In genomic region chr5:32584651-32585050, GRCh38 we compare ENCODE assay signal across 8 cellular contexts. TPM values are rescaled to one million over a fixed set of nuclear protein-coding genes. Genes with fewer than 3 reads are reported as not detected.
DNase-seq lines count a peak whose midpoint lies in the region; ATAC-seq and TF ChIP-seq lines count a peak whose summit lies in the region.

No MANE protein-coding gene starts in this region.

- H3K27me3 Mint-ChIP-seq in central memory CD8-positive, alpha-beta T cell = no peaks in the 10 kb centered on the region
- H3K27me3 Mint-ChIP-seq in neural crest cell (ENCODE audit: low read depth) = no peaks in the 10 kb centered on the region

- peaks cover 0 to 10% (median 0%) of the 10 kb centered on the region in 4 donors for H3K9me3 ChIP-seq in tibial nerve

- no peaks in the 10 kb centered on the region for H3K9me3 Mint-ChIP-seq in central memory CD8-positive, alpha-beta T cell
- H3K9me3 Mint-ChIP-seq in neural crest cell = no peaks in the 10 kb centered on the region

- peak; percentile 33 for DNase-seq in DMS53 (lab: John Stamatoyannopoulos, UW)
- no peak for DNase-seq in DMS53 treated with DMSO at 0.1 percent for 48 hours (lab: John Stamatoyannopoulos, UW; ENCODE audit: unreplicated experiment)
- peak; percentile 70 for DNase-seq in NCI-H2171 treated with DMSO at 0.1 percent for 48 hours (lab: John Stamatoyannopoulos, UW)
- DNase-seq in central memory CD8-positive, alpha-beta T cell (ENCODE audit: low spot score in 2 of 2) = no peak
- DNase-seq in neural crest cell (ENCODE audit: low read depth, low spot score) = no peak
- DNase-seq in stimulated activated CD4-positive, alpha-beta T cell treated with anti-CD3 and anti-CD28 coated beads, Interleukin-4, amount 100 ng/mL, for 4 hours = no peak
- DNase-seq in tibial nerve (ENCODE audit: low spot score in 2 of 2) = no peak
- no peak for DNase-seq in stimulated activated CD4-positive, alpha-beta T cell treated with anti-CD3 and anti-CD28 coated beads, Interleukin-12 subunit alpha, Interleukin-12 subunit beta, amount 100 ng/mL, for 4 hours

- peaks cover 70% of the 10 kb centered on the region for H3K4me1 Mint-ChIP-seq in central memory CD8-positive, alpha-beta T cell
- H3K4me1 Mint-ChIP-seq in neural crest cell = peaks cover 42% of the 10 kb centered on the region

- peaks cover 0 to 10% (median 0%) of the 10 kb centered on the region in 3 donors for H3K36me3 ChIP-seq in tibial nerve

- WGBS in tibial nerve, 2 donors = 82 to 83% methylated on average over 6 of the region's 6 CpGs

- H3K27ac ChIP-seq in tibial nerve = peak overlapping the region in 1 of 4 donors; percentile 99

- peak overlapping the region; percentile 92 for H3K4me3 Mint-ChIP-seq in central memory CD8-positive, alpha-beta T cell
- H3K4me3 Mint-ChIP-seq in neural crest cell = peak overlapping the region; percentile 97

- no peak overlapping the region for H3K4me3 ChIP-seq in tibial nerve

- peaks cover 0 to 31% (median 11%) of the 10 kb centered on the region in 4 donors for H3K4me1 ChIP-seq in tibial nerve

- no peak for TF ChIP-seq EP300 in tibial nerve (IDR thresholded peaks at IDR 0.05)

- H3K36me3 Mint-ChIP-seq in central memory CD8-positive, alpha-beta T cell (ENCODE audit: insufficient read depth) = peaks cover 34% of the 10 kb centered on the region
- H3K36me3 Mint-ChIP-seq in neural crest cell (ENCODE audit: low read depth) = peaks cover 6% of the 10 kb centered on the region

- peak overlapping the region; percentile 95 for H3K27ac Mint-ChIP-seq in central memory CD8-positive, alpha-beta T cell (ENCODE audit: low read depth)
- no peak overlapping the region for H3K27ac Mint-ChIP-seq in neural crest cell (ENCODE audit: unreplicated experiment)

- TF ChIP-seq CTCF in neural crest cell (conservative IDR thresholded peaks at IDR 0.05) (no peak), tibial nerve (IDR thresholded peaks at IDR 0.05) (no peak)

- H3K27me3 ChIP-seq in tibial nerve = no peaks in the 10 kb centered on the region

- no peak for TF ChIP-seq POLR2A in tibial nerve (IDR thresholded peaks at IDR 0.05)

- ATAC-seq in central memory CD8-positive, alpha-beta T cell (replicated peaks; ENCODE audit: extremely low read depth, poor library complexity, severe bottlenecking) = no peak

RNA-seq across cellular contexts. Expression of gene SUB1, which starts 0.7 kb away (rescaled TPM):
- total RNA-seq in neural crest cell (259 and 260 TPM in 2 replicates), tibial nerve (100 to 1,000 TPM in 1 of 4 donors, 10 to 100 TPM in 3; 78.0 to 110 (median 88.6) TPM)

Comparison
In these comparisons a context has a peak if more than half of its experiments do, and no peak if none do; other contexts are left out.
1. DNase-seq: peak in DMS53 (single experiment) and NCI-H2171 treated with DMSO at 0.1 percent for 48 hours (single experiment); none in DMS53 treated with DMSO at 0.1 percent for 48 hours (single experiment), central memory CD8-positive, alpha-beta T cell (0 of 2), neural crest cell (single experiment), stimulated activated CD4-positive, alpha-beta T cell treated with anti-CD3 and anti-CD28 coated beads, Interleukin-4, amount 100 ng/mL, for 4 hours (0 of 2), tibial nerve (0 of 2) and stimulated activated CD4-positive, alpha-beta T cell treated with anti-CD3 and anti-CD28 coated beads, Interleukin-12 subunit alpha, Interleukin-12 subunit beta, amount 100 ng/mL, for 4 hours (single experiment).